In genomic region chr14:24938593-24938992, GRCh38 we compare ENCODE assay signal across 17 cellular contexts.
DNase-seq lines count a peak whose midpoint lies in the region; ATAC-seq and TF ChIP-seq lines count a peak whose summit lies in the region.
"Had no signal": no experiment of that assay in that cellular context is flagged by ENCODE, and none has a peak within 500 bp of the region (broad histone marks: within the 10 kb centered on the region; RNA-seq: fewer than 3 reads in every experiment).

No MANE protein-coding gene starts in this region.

- H3K9me3 Mint-ChIP-seq in T-cell, result no peaks in the 10 kb centered on the region
- H3K9me3 Mint-ChIP-seq: T-helper 1 cell treated with Interleukin-12 subunit alpha and Interleukin-12 subunit beta and Interleukin-4 antibody, amounts not matched to agents 30 μg/mL and 1 μg/mL, for 36 hours had no signal

- H3K23ac ChIP-seq in mesendoderm (ENCODE audit: low read length), result no peak overlapping the region

- H3K27me3 ChIP-seq in mesendoderm (ENCODE audit: insufficient read depth, low read length, poor library complexity) (no peaks in the 10 kb centered on the region), A673 (replicated peaks; ENCODE audit: insufficient read depth, low read depth, low read length, poor library complexity) (no peaks in the 10 kb centered on the region)
- H3K27me3 ChIP-seq: BLaER1 had no signal

- H3K56ac ChIP-seq in mesendoderm (ENCODE audit: low read length), result no peak overlapping the region

- no peak overlapping the region for H2BK120ac ChIP-seq in mesendoderm (ENCODE audit: low read depth, low read length)

- no peak overlapping the region for H3K27ac ChIP-seq in mesendoderm (ENCODE audit: low read depth, low read length)
- H3K27ac ChIP-seq in A673 (ENCODE audit: low read depth, low read length, poor library complexity, severe bottlenecking), result no peak overlapping the region
- H3K27ac ChIP-seq: BLaER1, GM23248, SK-N-MC had no signal

- no peak overlapping the region for H2BK15ac ChIP-seq in mesendoderm (replicated peaks; ENCODE audit: low read depth)

- H4K5ac ChIP-seq in mesendoderm (ENCODE audit: low read length), result no peak overlapping the region

- no peak overlapping the region for H3K18ac ChIP-seq in mesendoderm (ENCODE audit: low read length)

- H3K4me1 ChIP-seq in mesendoderm (ENCODE audit: control insufficient read depth, low read depth, low read length) (peaks cover 4% of the 10 kb centered on the region), A673 (ENCODE audit: insufficient read depth, low read length, poor library complexity, severe bottlenecking) (peaks cover 6% of the 10 kb centered on the region)
- H3K4me1 ChIP-seq: BLaER1 had no signal

- POLR2A ChIA-PET in T-cell (lab: Charles Lee), result no interaction called here
- POLR2A ChIA-PET in A673 (lab: Charles Lee; ENCODE audit: low non-redundant PET), result no interaction called here

- H3K79me2 ChIP-seq in mesendoderm (ENCODE audit: control insufficient read depth, insufficient read depth, low read length), result no peaks in the 10 kb centered on the region

- ATAC-seq in T-cell (replicated peaks in 1 of 4), result no peak
- ATAC-seq: Right ventricle myocardium inferior had no signal

- TF ChIP-seq CTCF in AG10803 (conservative IDR thresholded peaks at IDR 0.05; ENCODE audit: low read length) (no peak), A673 (conservative IDR thresholded peaks at IDR 0.05; ENCODE audit: low read depth, low read length) (no peak)

- DNase-seq in AG10803 (ENCODE audit: low read depth) (peak; percentile 7), EH (ENCODE audit: low read depth) (peak; percentile 51), NCI-H1105 treated with DMSO at 0.1 percent for 48 hours (lab: John Stamatoyannopoulos, UW) (peak; percentile 75), mesendoderm (peak; percentile 14), T-cell (no peak), DMS 273 treated with DMSO at 0.1 percent for 48 hours (lab: John Stamatoyannopoulos, UW) (no peak), A673 (ENCODE audit: low spot score) (no peak), cerebellar nuclear complex (lab: John Stamatoyannopoulos, UW) (no peak)
- DNase-seq: GM23248, Kasumi-1, NCI-H1436, NCI-H446 treated with DMSO at 0.1 percent for 48 hours, NCI-H82 had no signal

- H3K79me1 ChIP-seq in mesendoderm (ENCODE audit: low read length), result no peaks in the 10 kb centered on the region

- H3K36me3 ChIP-seq in mesendoderm (ENCODE audit: control insufficient read depth, insufficient read depth, low read length) (no peaks in the 10 kb centered on the region), A673 (ENCODE audit: insufficient read depth, low read length, poor library complexity, severe bottlenecking) (no peaks in the 10 kb centered on the region)
- H3K36me3 ChIP-seq: BLaER1 had no signal

- H3K9me3 ChIP-seq in A673 (ENCODE audit: low read depth, low read length, poor library complexity, severe bottlenecking), result no peaks in the 10 kb centered on the region
- H3K9me3 ChIP-seq: BLaER1 had no signal

- no peak overlapping the region for H3K27ac Mint-ChIP-seq in T-cell
- H3K27ac Mint-ChIP-seq: T-helper 1 cell treated with Interleukin-12 subunit alpha and Interleukin-12 subunit beta and Interleukin-4 antibody, amounts not matched to agents 30 μg/mL and 1 μg/mL, for 36 hours had no signal

- no peaks in the 10 kb centered on the region for H3K36me3 Mint-ChIP-seq in T-cell

- intact Hi-C loops in A673 (cut with micrococcal nuclease; ENCODE audit: unreplicated experiment), result no loop called here

- no peak overlapping the region for H2AK5ac ChIP-seq in mesendoderm (ENCODE audit: low read length)

- no peak overlapping the region for H3K4me3 Mint-ChIP-seq in T-cell
- H3K4me3 Mint-ChIP-seq: T-helper 1 cell treated with Interleukin-12 subunit alpha and Interleukin-12 subunit beta and Interleukin-4 antibody, amounts not matched to agents 30 μg/mL and 1 μg/mL, for 36 hours had no signal

- H3K9ac ChIP-seq in mesendoderm (ENCODE audit: low read length), result no peak overlapping the region
- H3K9ac ChIP-seq: BLaER1, GM23248 had no signal

- no CpG with 5 or more reads among the region's 1 CpG for WGBS in mesendoderm (ENCODE audit: extremely low coverage, insufficient coverage, low lambda C conversion rate)

- no peak overlapping the region for H4K8ac ChIP-seq in mesendoderm (ENCODE audit: low read depth, low read length)

- no peaks in the 10 kb centered on the region for H3K27me3 Mint-ChIP-seq in T-cell

- CTCF ChIA-PET in T-cell (lab: Charles Lee), result no interaction called here
- CTCF ChIA-PET in A673 (lab: Charles Lee), result no interaction called here

- no peak overlapping the region for H2BK5ac ChIP-seq in mesendoderm (ENCODE audit: low read length)

- H3K4me2 ChIP-seq in mesendoderm (ENCODE audit: low read length), result no peak overlapping the region
- H3K4me2 ChIP-seq: BLaER1 had no signal

- H3K4me3 ChIP-seq in AG10803 (ENCODE audit: low read length), result no peak overlapping the region
- no peak overlapping the region for H3K4me3 ChIP-seq in mesendoderm (ENCODE audit: low read length)
- no peak overlapping the region for H3K4me3 ChIP-seq in A673 (ENCODE audit: low read depth, low read length, poor library complexity, severe bottlenecking)
- H3K4me3 ChIP-seq: BLaER1, GM23248, SK-N-MC had no signal

- H3K4me1 Mint-ChIP-seq in T-cell, result no peaks in the 10 kb centered on the region

- BruUV-seq in A673 (replicated peaks; lab: Mats Ljungman, UMichigan), result no TSS peak

- H3K4ac ChIP-seq in mesendoderm (ENCODE audit: low read depth, low read length), result no peak overlapping the region

Comparison
In these comparisons a context has a peak if more than half of its experiments do, and no peak if none do; other contexts are left out.
1. DNase-seq: peak in AG10803 (single experiment), EH (single experiment), NCI-H1105 treated with DMSO at 0.1 percent for 48 hours (single experiment) and mesendoderm (single experiment); none in T-cell (0 of 34), DMS 273 treated with DMSO at 0.1 percent for 48 hours (single experiment), A673 (single experiment) and cerebellar nuclear complex (0 of 2).